ENCODE assay signal across 8 cellular contexts in the genomic region with DNA sequence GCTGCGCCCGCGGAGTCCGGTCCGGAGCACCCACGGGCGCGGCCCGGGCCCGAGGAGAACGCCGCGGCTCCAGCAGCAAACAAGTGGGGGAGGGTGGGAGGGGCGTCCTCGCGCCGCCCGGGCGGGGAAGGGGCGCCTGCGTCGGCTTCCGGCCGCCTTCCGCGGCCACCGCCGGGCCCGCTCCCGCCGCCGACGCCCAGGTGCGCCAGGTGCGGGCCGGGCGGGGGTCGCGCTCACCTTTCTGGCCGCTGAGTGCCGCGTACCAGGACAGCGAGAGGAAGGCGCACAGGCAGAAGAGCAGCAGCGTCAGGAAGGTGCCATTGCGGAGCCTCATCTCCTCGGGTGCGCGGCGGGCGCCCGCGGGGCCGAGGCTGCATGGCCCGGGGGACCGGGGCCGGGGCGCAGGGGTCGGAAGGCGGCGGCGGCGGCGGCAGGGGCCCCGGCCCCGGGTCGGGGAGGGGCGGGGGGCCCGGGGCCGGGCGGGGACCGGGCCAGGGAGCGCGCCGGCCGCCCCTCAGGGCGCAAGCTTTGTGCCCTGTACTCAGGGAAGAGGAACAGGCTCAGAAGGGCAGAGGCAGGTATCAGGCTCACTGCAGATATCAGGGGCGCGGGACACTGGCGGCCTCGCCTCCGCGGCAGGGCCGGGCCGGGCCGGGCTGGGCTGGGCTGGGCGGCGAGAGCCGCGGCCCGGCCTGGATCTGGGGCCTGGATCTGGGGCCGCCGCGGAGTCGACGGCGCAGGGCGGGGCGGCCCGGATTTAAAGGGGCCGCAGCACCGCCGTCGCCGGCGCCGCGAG. TPM values are rescaled to one million over a fixed set of nuclear protein-coding genes. Genes with fewer than 3 reads are reported as not detected.
DNase-seq lines count a peak whose midpoint lies in the region; ATAC-seq and TF ChIP-seq lines count a peak whose summit lies in the region.

A gene (minus strand): TSS at position 617 of the 796 bp plus-strand sequence. CDS start 283 bp downstream, at position 334.

- no peak for TF ChIP-seq CTCF in IMR-90 (conservative IDR thresholded peaks at IDR 0.05; ENCODE audit: low read depth, low read length)

- 0 out of 2 replicates have a peak, but pooled peaks cover 2% of the 10 kb centered on the region for H3K9me1 ChIP-seq in IMR-90 (ENCODE audit: insufficient read depth, low read length)

- peak within 1 kb of the TSS; percentile 84 for H4K91ac ChIP-seq in IMR-90 (ENCODE audit: insufficient read depth, low read depth, low read length)

- H3K4ac ChIP-seq in IMR-90 (ENCODE audit: low read depth, low read length): peak within 1 kb of the TSS; percentile 89

- TF ChIP-seq RAD21 in IMR-90 (IDR thresholded peaks at IDR 0.05; ENCODE audit: low read length): no peak

- H3K14ac ChIP-seq in IMR-90 (replicated peaks; ENCODE audit: low read depth, low read length): peak within 1 kb of the TSS; percentile 94

- H3K4me3 ChIP-seq in IMR-90 (ENCODE audit: insufficient read depth, low read depth, low read length) (peak within 1 kb of the TSS; percentile 98), SK-N-MC (peak within 1 kb of the TSS; percentile 86)

- peaks cover 7% of the 10 kb centered on the region; the same call in 1 of the 2 replicates for H3K36me3 ChIP-seq in IMR-90 (ENCODE audit: control insufficient read depth, insufficient read depth, low read length)
- H3K36me3 ChIP-seq in SK-N-MC (ENCODE audit: insufficient read depth, low read length): peaks cover under 1% of the 10 kb centered on the region; the same call in 1 of the 2 replicates

- H3K9ac ChIP-seq in IMR-90 (ENCODE audit: low read depth, low read length) (peak within 1 kb of the TSS; percentile 90), SK-N-MC (ENCODE audit: insufficient read length) (peak within 1 kb of the TSS; percentile 76)

- peak within 1 kb of the TSS; percentile 59 to 68; a peak in 3 of 4 replicates for H4K8ac ChIP-seq in IMR-90 (ENCODE audit: low read depth in 2 of 2, low read length in 2 of 2)

- no peak within 1 kb of the TSS; the same call in 1 of the 2 replicates for H3K56ac ChIP-seq in IMR-90 (ENCODE audit: extremely low read depth, insufficient read depth, low read length)

- peak within 1 kb of the TSS; percentile 21; the same call in 1 of the 2 replicates for H3K18ac ChIP-seq in IMR-90 (ENCODE audit: low read depth, low read length)

- peak; percentile 57 for TF ChIP-seq POLR2A in IMR-90 (IDR thresholded peaks at IDR 0.05; ENCODE audit: low read depth, low read length)

- peak within 1 kb of the TSS; percentile 94 for H2AFZ ChIP-seq in IMR-90 (replicated peaks; ENCODE audit: low read length, poor library complexity)

- peaks cover 26 to 56% of the 10 kb centered on the region in 2 experiments for H3K79me1 ChIP-seq in IMR-90 (ENCODE audit: low read depth in 1 of 2, low read length in 2 of 2)

- 0% methylated on average over 14 of the region's 108 CpGs; no CpG with 5 or more reads in 1 of the 2 experiments for WGBS in IMR-90 (ENCODE audit: extremely low coverage in 2 of 2, insufficient read length in 1 of 2), 2 experiments

- no peak within 1 kb of the TSS for H2BK15ac ChIP-seq in IMR-90 (ENCODE audit: low read depth, low read length)

- H2AK5ac ChIP-seq in IMR-90 (ENCODE audit: low read depth, low read length): peak within 1 kb of the TSS; percentile 91

- peak within 1 kb of the TSS; percentile 78; the same call in 1 of the 2 replicates for H3K23ac ChIP-seq in IMR-90 (ENCODE audit: low read depth, low read length)

- H4K20me1 ChIP-seq in IMR-90 (ENCODE audit: insufficient read depth, low read length): peaks cover 40% of the 10 kb centered on the region

- in situ Hi-C loops in IMR-90 (cut with MboI; ENCODE audit: low sequenced_read_pairs): no loop called here

- CTCF ChIA-PET in IMR-90 (lab: Yijun Ruan, JAX): no interaction called here

- peak within 1 kb of the TSS; percentile 85 for H3K4me2 ChIP-seq in IMR-90 (ENCODE audit: low read depth, low read length)

- H3K27ac ChIP-seq in IMR-90 (ENCODE audit: insufficient read depth, low read length): peak within 1 kb of the TSS; percentile 91
- H3K27ac ChIP-seq in SK-N-MC: no peak within 1 kb of the TSS; the same call in 1 of the 2 replicates

- no peaks in the 10 kb centered on the region for H3K27me3 ChIP-seq in IMR-90 (ENCODE audit: control insufficient read depth, insufficient read depth, low read length)

- POLR2A ChIA-PET in IMR-90 (lab: Charles Lee; ENCODE audit: unreplicated experiment): interaction anchor here (0.6 kb wide), 1 partner anchor 187 kb away, joined by 3 read pairs; no protein-coding TSS in a partner anchor

- BruUV-seq in IMR-90 (replicated peaks; lab: Mats Ljungman, UMichigan): no TSS peak

- peak; percentile 63 for ATAC-seq in GM21717 (IDR thresholded peaks at IDR 0.05; ENCODE audit: unreplicated experiment)
- ATAC-seq in IMR-90 (ENCODE audit: low read depth): peak; percentile 87
- ATAC-seq in left ventricle myocardium superior: peak; percentile 88

- peak within 1 kb of the TSS; percentile 26; the same call in 1 of the 2 replicates for H2BK120ac ChIP-seq in IMR-90 (ENCODE audit: low read depth, low read length)

- no peaks in the 10 kb centered on the region; the same call in 1 of the 2 replicates for H3K9me3 ChIP-seq in IMR-90 (ENCODE audit: control insufficient read depth, insufficient read depth, low read length)
- no peaks in the 10 kb centered on the region for H3K9me3 ChIP-seq in SK-N-MC (ENCODE audit: low read depth, low read length)

- peaks cover 20% of the 10 kb centered on the region for H3K4me1 ChIP-seq in IMR-90 (ENCODE audit: control insufficient read depth, insufficient read depth, low read length)

- peak; percentile 75 for DNase-seq in GDM1 (lab: John Stamatoyannopoulos, UW)
- peak; percentile 70 for DNase-seq in IMR-90
- no peak for DNase-seq in SK-N-MC (ENCODE audit: low read depth, low spot score)
- DNase-seq in anterior cingulate cortex (lab: John Stamatoyannopoulos, UW): peak in 42 of 58 donors; percentile 22 to 77 (median 56)
- DNase-seq in left ventricle myocardium superior: peak; percentile 89
- peak in 9 of 10 donors; percentile 58 to 96 (median 70) for DNase-seq in posterior cingulate gyrus
- DNase-seq in DMS153 treated with DMSO at 0.1 percent for 48 hours (lab: John Stamatoyannopoulos, UW; ENCODE audit: unreplicated experiment): no peak

- peak within 1 kb of the TSS; percentile 85 for H2BK5ac ChIP-seq in IMR-90 (ENCODE audit: low read depth, low read length, poor library complexity, severe bottlenecking)

- dilution Hi-C loops in IMR-90 (cut with HindIII; ENCODE audit: low sequenced_read_pairs, unreplicated experiment): no loop called here

- intact Hi-C loops in IMR-90 (cut with micrococcal nuclease): loop anchor here (5.0 kb wide), 1 partner anchor 51 kb away; a partner anchor contains a TSS
- intact Hi-C loops in left ventricle myocardium superior (cut with micrococcal nuclease): no loop called here
- intact Hi-C loops in posterior cingulate gyrus (cut with DNase I): loop anchor here (2.0 to 10.0 kb wide), 4 partner anchors 14 to 288 kb away; a partner anchor contains a TSS

- H4K5ac ChIP-seq in IMR-90 (ENCODE audit: low read depth, low read length): 0 out of 2 replicates have a peak within 1 kb of the TSS, but pooled peaks have one; percentile 38

- H2BK20ac ChIP-seq in IMR-90 (ENCODE audit: low read depth, low read length): no peak within 1 kb of the TSS

- H2AK9ac ChIP-seq in IMR-90 (replicated peaks; ENCODE audit: low read depth, low read length, poor library complexity): peak within 1 kb of the TSS; percentile 93

TF ChIP-seq in IMR-90, 13 proteins besides CTCF, POLR2A, EP300 and RAD21:
- TF ChIP-seq MAFK (IDR thresholded peaks at IDR 0.05; ENCODE audit: low read depth, low read length) (no peak), MAZ (IDR thresholded peaks at IDR 0.05; ENCODE audit: borderline replicate concordance, low read depth, low read length) (peak; percentile 85)

RNA-seq across cellular contexts. Expression of the gene that starts here (rescaled TPM):
- total RNA-seq in IMR-90 (2012; rRNA removed): 53.9 and 73.7 TPM in 2 replicates
- polyA plus RNA-seq in IMR-90 (2012; rRNA removed): 155 and 164 TPM in 2 replicates
- 148 and 266 TPM in 2 replicates for polyA plus RNA-seq in IMR-90 (2012; cell fraction: cytosol; rRNA removed)
- polyA plus RNA-seq in IMR-90 (2012; cell fraction: nucleus; rRNA removed; ENCODE audit: low replicate concordance): 388 and 999 TPM in 2 replicates
- 110 TPM for total RNA-seq in left ventricle myocardium superior

Comparison
In these comparisons a context has a peak if more than half of its experiments do, and no peak if none do; other contexts are left out.
1. DNase-seq: peak in GDM1 (single experiment), IMR-90 (single experiment), anterior cingulate cortex (42 of 58), left ventricle myocardium superior (single experiment) and posterior cingulate gyrus (9 of 10); none in SK-N-MC (single experiment) and DMS153 treated with DMSO at 0.1 percent for 48 hours (single experiment).
2. Peak in every context shown above with its lines, with median percentiles within 50 percentile points of each other: ATAC-seq.